ENCODE assay signal across 12 cellular contexts in the genomic region with DNA sequence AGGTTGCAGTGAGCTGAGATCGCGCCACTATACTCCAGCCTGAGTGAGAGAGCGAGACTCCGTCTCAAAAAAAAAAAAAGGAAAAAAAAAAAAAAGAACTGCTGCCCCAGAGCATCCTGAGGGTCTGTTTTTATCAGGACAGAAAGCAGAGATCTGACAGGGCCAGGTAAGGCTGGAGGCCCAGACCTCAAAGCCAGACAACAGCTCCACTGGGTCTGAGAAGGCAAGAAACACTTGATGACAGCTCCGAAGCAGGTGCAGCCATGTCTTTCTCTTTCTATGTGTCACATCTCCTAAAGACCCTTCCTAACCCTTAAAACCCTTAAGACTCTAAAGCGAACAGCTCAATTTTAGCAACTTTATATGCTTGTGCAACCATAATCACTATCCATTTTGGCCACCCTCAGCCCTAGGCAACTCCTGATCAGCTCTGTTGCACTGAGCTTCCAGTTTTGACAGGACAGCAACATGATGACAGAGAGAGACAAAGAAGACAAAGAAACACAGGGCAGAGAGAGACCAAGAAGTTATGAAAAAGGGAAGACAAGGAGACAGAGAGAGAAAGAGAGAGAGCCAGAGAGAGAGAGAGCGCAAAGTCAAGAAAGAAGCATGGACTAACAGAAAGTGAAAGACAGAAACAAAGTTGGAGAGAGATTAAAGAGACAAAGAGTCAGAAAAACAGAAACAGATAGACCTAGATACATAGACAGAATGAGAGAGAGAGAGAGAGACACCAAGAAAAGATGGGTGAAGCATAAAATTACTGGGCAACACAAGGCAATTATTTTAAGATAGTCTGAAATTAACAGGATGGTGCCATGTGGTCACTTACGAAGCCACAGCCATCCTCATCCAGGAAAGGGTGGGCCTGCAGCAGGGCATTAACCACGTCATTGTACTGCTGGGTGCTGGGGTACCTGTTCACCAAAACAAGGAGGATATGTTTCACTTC. TPM values are rescaled to one million over a fixed set of nuclear protein-coding genes. Genes with fewer than 3 reads are reported as not detected.
DNase-seq lines count a peak whose midpoint lies in the region; ATAC-seq, FAIRE-seq and TF ChIP-seq lines count a peak whose summit lies in the region.
"Had no signal": no experiment of that assay in that cellular context is flagged by ENCODE, and none has a peak within 500 bp of the region (broad histone marks: within the 10 kb centered on the region; RNA-seq: fewer than 3 reads in every experiment).

No MANE protein-coding gene starts in this region.

- TF ChIP-seq POLR2A in GM12892 (IDR thresholded peaks at IDR 0.05; ENCODE audit: low read depth, low read length): no peak

- H3K27ac Mint-ChIP-seq in activated naive CD4-positive, alpha-beta T cell treated with anti-CD3 and anti-CD28 coated beads, Interleukin-2, amount 50 U/mL, for 72 hours: peak overlapping the region; percentile 64 to 69
- H3K27ac Mint-ChIP-seq: endodermal cell had no signal

- no peaks in the 10 kb centered on the region for H3K9me3 Mint-ChIP-seq in activated naive CD4-positive, alpha-beta T cell treated with anti-CD3 and anti-CD28 coated beads, Interleukin-2, amount 50 U/mL, for 72 hours

- H2AFZ ChIP-seq in KMS-11 (ENCODE audit: low read depth) (peak overlapping the region; percentile 17), osteoblast (ENCODE audit: low read length) (peak overlapping the region; percentile 11)

- peak; percentile 78 to 83 for ATAC-seq in activated naive CD4-positive, alpha-beta T cell treated with anti-CD3 and anti-CD28 coated beads, Interleukin-2, amount 50 U/mL, for 72 hours
- ATAC-seq in GM19351 (IDR thresholded peaks at IDR 0.05; ENCODE audit: unreplicated experiment): no peak
- ATAC-seq: left colon had no signal

- H3K36me3 Mint-ChIP-seq in activated naive CD4-positive, alpha-beta T cell treated with anti-CD3 and anti-CD28 coated beads, Interleukin-2, amount 50 U/mL, for 72 hours: peaks cover 0 to 4% of the 10 kb centered on the region in 2 donors

- H3K4me3 ChIP-seq in KMS-11 (IDR thresholded peaks at IDR 0.05; ENCODE audit: insufficient read depth, low read depth, low read length) (no peak overlapping the region), osteoblast (ENCODE audit: insufficient read depth, low read length) (no peak overlapping the region)

- no peaks in the 10 kb centered on the region for H3K36me3 ChIP-seq in KMS-11 (ENCODE audit: insufficient read depth)
- H3K36me3 ChIP-seq in osteoblast (ENCODE audit: insufficient read depth, low read length): no peaks in the 10 kb centered on the region

- H4K20me1 ChIP-seq in KMS-11 (ENCODE audit: insufficient read depth) (no peaks in the 10 kb centered on the region), osteoblast (ENCODE audit: insufficient read depth, low read length) (no peaks in the 10 kb centered on the region)

- H3K9ac ChIP-seq in KMS-11: no peak overlapping the region

- no peak overlapping the region for H3K27ac ChIP-seq in KMS-11
- H3K27ac ChIP-seq in osteoblast (ENCODE audit: low read depth, low read length): no peak overlapping the region

- no peaks in the 10 kb centered on the region for H3K9me3 ChIP-seq in osteoblast (ENCODE audit: low read depth, low read length)

- H3K79me2 ChIP-seq in KMS-11 (ENCODE audit: insufficient read depth, low read depth): no peaks in the 10 kb centered on the region
- no peaks in the 10 kb centered on the region for H3K79me2 ChIP-seq in osteoblast (ENCODE audit: insufficient read depth, low read length)

- peak; percentile 71 for FAIRE-seq in GM12892 (lab: Jason Lieb, UNC)

- no peak for DNase-seq in GM12892 (ENCODE audit: insufficient read length)
- no peak for DNase-seq in activated naive CD4-positive, alpha-beta T cell treated with anti-CD3 and anti-CD28 coated beads, Interleukin-2, amount 50 U/mL, for 72 hours (ENCODE audit: low spot score in 2 of 2)
- DNase-seq in osteoblast (ENCODE audit: insufficient read length, low spot score, missing footprints): no peak
- no peak for DNase-seq in NCI-H2029 (lab: John Stamatoyannopoulos, UW)
- DNase-seq in DMS53 (lab: John Stamatoyannopoulos, UW): no peak
- DNase-seq: anterior cingulate cortex, endodermal cell, left colon had no signal

- H3K27me3 ChIP-seq in KMS-11 (ENCODE audit: insufficient read depth, low read depth): no peaks in the 10 kb centered on the region
- no peaks in the 10 kb centered on the region for H3K27me3 ChIP-seq in osteoblast (ENCODE audit: insufficient read depth, low read length)

- TF ChIP-seq CTCF in KMS-11 (conservative IDR thresholded peaks at IDR 0.05; ENCODE audit: low read depth, low read length): no peak
- no peak for TF ChIP-seq CTCF in osteoblast (IDR thresholded peaks at IDR 0.05; ENCODE audit: extremely low read depth, low read depth, low read length)

- peak overlapping the region; percentile 15; the same call in 1 of the 2 replicates for H3K4me2 ChIP-seq in KMS-11
- no peak overlapping the region for H3K4me2 ChIP-seq in osteoblast (ENCODE audit: insufficient read depth, low read length)

- no peaks in the 10 kb centered on the region for H3K4me1 ChIP-seq in KMS-11 (ENCODE audit: low read depth, poor library complexity, severe bottlenecking)
- H3K4me1 ChIP-seq in osteoblast (ENCODE audit: insufficient read depth, low read length): peaks cover 6% of the 10 kb centered on the region

RNA-seq across cellular contexts. Expression of gene SAMD3, which starts 39.2 kb away (rescaled TPM):
- 0.68 TPM for polyA plus RNA-seq in GM12892 (2012; ENCODE audit: missing spikeins)
- 1 to 10 TPM in 1 of 2 donors, under 1 TPM in 1; 0.95 to 5.6 TPM for total RNA-seq in activated naive CD4-positive, alpha-beta T cell treated with anti-CD3 and anti-CD28 coated beads, Interleukin-2, amount 50 U/mL, for 72 hours
- total RNA-seq in osteoblast: 0.72 and 3.5 TPM in 2 replicates
- total RNA-seq: LHCN-M2, NCI-H460 had no signal
